ENCODE assay signal across 1 cellular context in the genomic region with DNA sequence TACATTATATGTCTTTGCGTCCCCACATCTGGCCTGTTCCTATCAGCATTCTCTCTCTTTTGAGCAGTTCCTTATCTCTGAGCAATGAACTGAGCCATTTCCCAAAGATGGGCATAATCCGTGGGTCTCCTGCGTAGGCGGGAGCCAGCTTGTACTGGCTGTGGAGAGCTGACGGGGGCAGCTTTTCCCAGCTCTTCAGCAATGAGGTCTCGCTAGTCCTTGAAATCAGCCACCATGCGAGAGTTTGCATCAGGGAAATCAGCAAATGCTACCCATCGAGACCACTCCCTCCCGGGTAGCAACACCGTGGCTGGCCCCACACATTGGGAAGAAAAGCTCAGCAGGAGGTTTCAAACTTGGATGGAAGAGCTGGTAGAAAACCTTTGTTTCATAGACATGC.
TF ChIP-seq lines count a peak whose summit lies in the region.

No MANE protein-coding gene starts in this region.

TF ChIP-seq in WTC11, 78 proteins besides CTCF, POLR2A, EP300 and RAD21 (continued from another document):
- TF ChIP-seq USF2 (CRISPR knock-in tag; IDR thresholded peaks at IDR 0.05) (no peak), NFATC4 (CRISPR knock-in tag; IDR thresholded peaks at IDR 0.05) (no peak), FOXJ3 (CRISPR knock-in tag; IDR thresholded peaks at IDR 0.05; ENCODE audit: borderline replicate concordance) (no peak), RELA (CRISPR knock-in tag; IDR thresholded peaks at IDR 0.05; ENCODE audit: borderline replicate concordance) (no peak)
